ENCODE assay signal across 13 cellular contexts in the genomic region with DNA sequence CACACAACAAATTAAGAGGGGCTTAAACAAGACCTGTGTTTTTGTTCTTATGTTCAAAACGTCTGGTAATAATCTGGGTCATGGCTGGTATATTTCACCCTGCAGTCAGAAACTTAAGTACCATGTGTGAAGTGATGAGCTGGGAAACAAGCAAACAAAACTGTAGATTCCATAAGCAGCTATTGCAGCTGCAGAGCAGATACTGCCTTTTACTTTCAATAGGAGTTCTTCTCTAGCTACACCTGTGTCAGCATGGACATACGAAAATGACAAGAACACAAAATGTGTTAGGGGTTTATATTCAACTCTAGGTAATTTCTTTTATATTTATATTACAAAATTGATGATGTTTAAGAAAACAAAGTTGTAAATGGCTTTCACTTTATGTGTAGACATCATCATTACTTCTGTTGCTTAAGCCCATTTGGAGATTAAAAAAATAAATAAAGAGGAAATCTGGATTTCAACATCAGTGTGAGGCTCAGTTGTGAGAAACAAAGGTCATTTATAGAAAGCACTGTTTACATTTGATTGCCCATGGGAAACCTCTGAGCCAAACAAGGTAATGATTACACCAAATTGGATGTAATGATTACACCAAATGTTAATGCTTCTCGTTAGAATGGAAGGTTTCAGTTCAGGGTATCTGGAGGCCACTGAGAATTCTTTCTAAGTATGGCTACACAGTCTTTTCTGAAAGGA.
DNase-seq lines count a peak whose midpoint lies in the region; ATAC-seq and FAIRE-seq lines count a peak whose summit lies in the region.
"Had no signal": no experiment of that assay in that cellular context is flagged by ENCODE, and none has a peak within 500 bp of the region (broad histone marks: within the 10 kb centered on the region; RNA-seq: fewer than 3 reads in every experiment).

No MANE protein-coding gene starts in this region.

- FAIRE-seq in RCC 7860 (lab: Jason Lieb, UNC): no peak
- FAIRE-seq: TTC549 had no signal

- H3K4me3 Mint-ChIP-seq in naive thymus-derived CD8-positive, alpha-beta T cell: no peak overlapping the region
- H3K4me3 Mint-ChIP-seq in activated CD8-positive, alpha-beta memory T cell treated with anti-CD3 and anti-CD28 coated beads, Interleukin-2, amount 10 ng/mL, durations not matched to agents 7 days and 5 days: no peak overlapping the region

- H3K9me3 Mint-ChIP-seq in naive thymus-derived CD8-positive, alpha-beta T cell: peaks cover 0 to 10% (median 0%) of the 10 kb centered on the region in 9 donors
- H3K9me3 Mint-ChIP-seq in activated CD8-positive, alpha-beta memory T cell treated with anti-CD3 and anti-CD28 coated beads, Interleukin-2, amount 10 ng/mL, durations not matched to agents 7 days and 5 days (ENCODE audit: low read depth): no peaks in the 10 kb centered on the region

- no peaks in the 10 kb centered on the region for H3K36me3 Mint-ChIP-seq in naive thymus-derived CD8-positive, alpha-beta T cell
- H3K36me3 Mint-ChIP-seq in activated CD8-positive, alpha-beta memory T cell treated with anti-CD3 and anti-CD28 coated beads, Interleukin-2, amount 10 ng/mL, durations not matched to agents 7 days and 5 days: no peaks in the 10 kb centered on the region

- peak; percentile 94 for ATAC-seq in HG02938 (IDR thresholded peaks at IDR 0.05; ENCODE audit: unreplicated experiment)
- ATAC-seq in naive thymus-derived CD8-positive, alpha-beta T cell: no peak
- no peak for ATAC-seq in activated CD8-positive, alpha-beta memory T cell treated with anti-CD3 and anti-CD28 coated beads, Interleukin-2, amount 10 ng/mL, durations not matched to agents 7 days and 5 days

- CTCF ChIA-PET in activated CD8-positive, alpha-beta memory T cell treated with anti-CD3 and anti-CD28 coated beads, Interleukin-2, amount 10 ng/mL, durations not matched to agents 7 days and 5 days (lab: Charles Lee): no interaction called here

- H3K27me3 Mint-ChIP-seq in naive thymus-derived CD8-positive, alpha-beta T cell: peaks cover 0 to 2% (median 0%) of the 10 kb centered on the region in 5 donors
- no peaks in the 10 kb centered on the region for H3K27me3 Mint-ChIP-seq in activated CD8-positive, alpha-beta memory T cell treated with anti-CD3 and anti-CD28 coated beads, Interleukin-2, amount 10 ng/mL, durations not matched to agents 7 days and 5 days

- H3K4me1 Mint-ChIP-seq in naive thymus-derived CD8-positive, alpha-beta T cell: no peaks in the 10 kb centered on the region
- H3K4me1 Mint-ChIP-seq in activated CD8-positive, alpha-beta memory T cell treated with anti-CD3 and anti-CD28 coated beads, Interleukin-2, amount 10 ng/mL, durations not matched to agents 7 days and 5 days: no peaks in the 10 kb centered on the region

- DNase-seq in NCI-H82 (lab: John Stamatoyannopoulos, UW) (peak; percentile 30), NCI-H82 treated with DMSO at 0.1 percent for 48 hours (lab: John Stamatoyannopoulos, UW; ENCODE audit: unreplicated experiment) (no peak), NCI-H146 (lab: John Stamatoyannopoulos, UW) (peak; percentile 72), NCI-H2227 (lab: John Stamatoyannopoulos, UW; ENCODE audit: unreplicated experiment) (no peak), RCC 7860 (ENCODE audit: low spot score) (no peak)
- DNase-seq in naive thymus-derived CD8-positive, alpha-beta T cell: no peak
- DNase-seq in activated CD8-positive, alpha-beta memory T cell treated with anti-CD3 and anti-CD28 coated beads, Interleukin-2, amount 10 ng/mL, durations not matched to agents 7 days and 5 days: no peak
- DNase-seq: dermis blood vessel endothelial cell; NK-92 treated with Interleukin-12 subunit alpha and Interleukin-12 subunit beta, amount 100 ng/mL, for 24 hours; stimulated activated CD4-positive, alpha-beta T cell treated with anti-CD3 and anti-CD28 coated beads, Interleukin-4, amount 100 ng/mL, for 1 hour; upper lobe of left lung had no signal

- H3K27ac Mint-ChIP-seq in naive thymus-derived CD8-positive, alpha-beta T cell: no peak overlapping the region
- no peak overlapping the region for H3K27ac Mint-ChIP-seq in activated CD8-positive, alpha-beta memory T cell treated with anti-CD3 and anti-CD28 coated beads, Interleukin-2, amount 10 ng/mL, durations not matched to agents 7 days and 5 days

- POLR2A ChIA-PET in naive thymus-derived CD8-positive, alpha-beta T cell (lab: Charles Lee): no interaction called here

Comparison
In these comparisons a context has a peak if more than half of its experiments do, and no peak if none do; other contexts are left out.
1. DNase-seq: peak in NCI-H82 (single experiment) and NCI-H146 (single experiment); none in NCI-H82 treated with DMSO at 0.1 percent for 48 hours (single experiment), NCI-H2227 (single experiment), naive thymus-derived CD8-positive, alpha-beta T cell (0 of 10), activated CD8-positive, alpha-beta memory T cell treated with anti-CD3 and anti-CD28 coated beads, Interleukin-2, amount 10 ng/mL, durations not matched to agents 7 days and 5 days (single experiment) and RCC 7860 (single experiment).